8 cellular contexts compared by ENCODE assay signal in the genomic region with DNA sequence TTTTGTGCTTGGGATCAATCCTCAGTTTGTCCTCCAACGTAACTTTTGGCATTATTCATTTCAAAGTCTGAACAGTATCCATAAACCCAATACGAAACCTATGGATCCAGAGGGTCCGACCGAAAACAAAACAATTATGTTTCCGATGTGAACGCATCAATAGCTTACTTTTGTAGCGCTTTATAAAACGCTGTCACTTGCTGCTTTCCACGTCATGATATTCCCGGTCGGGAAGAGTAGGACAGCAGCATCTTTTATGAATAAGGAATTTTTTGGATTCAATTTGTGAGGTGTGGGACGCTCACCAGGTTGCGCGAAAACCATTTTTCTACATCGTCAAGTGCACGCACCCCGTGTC.
DNase-seq lines count a peak whose midpoint lies in the region; ATAC-seq, FAIRE-seq and TF ChIP-seq lines count a peak whose summit lies in the region.

No MANE protein-coding gene starts in this region.

- TF ChIP-seq EP300 in SK-N-SH (IDR thresholded peaks at IDR 0.05; ENCODE audit: borderline replicate concordance in 1 of 2, low read depth in 1 of 2, low read length in 1 of 2) = no peak

- TF ChIP-seq POLR2A in GM12891 (IDR thresholded peaks at IDR 0.05; ENCODE audit: low read depth, low read length) = no peak

- H3K9me2 ChIP-seq in SK-N-SH = no peaks in the 10 kb centered on the region

- H3K9ac ChIP-seq in SK-N-SH = peak overlapping the region; percentile 66

- DNase-seq in H7 (no peak), SK-N-SH (no peak), fibroblast of pulmonary artery (ENCODE audit: low read depth) (peak; percentile 9), skeletal muscle cell (ENCODE audit: low read depth) (no peak), GM12891 (ENCODE audit: insufficient read length, low spot score) (no peak), omental fat pad (ENCODE audit: low spot score) (no peak), NCI-H1930 (lab: John Stamatoyannopoulos, UW) (no peak)
- no peak for DNase-seq in stimulated activated CD4-positive, alpha-beta T cell treated with anti-CD3 and anti-CD28 coated beads, Interleukin-4, amount 100 ng/mL, for 4 hours

- 1% methylated on average over 17 of the region's 17 CpGs for WGBS in SK-N-SH (ENCODE audit: low lambda C conversion rate)

- ATAC-seq in omental fat pad (ENCODE audit: low FRiP score) = no peak

- H3F3A ChIP-seq in SK-N-SH (replicated peaks; ENCODE audit: insufficient read depth) = no peaks in the 10 kb centered on the region

- no peak for FAIRE-seq in GM12891 (lab: Jason Lieb, UNC)

- H3K36me3 ChIP-seq in H7 (replicated peaks; ENCODE audit: control insufficient read depth, insufficient read depth, low read length) (no peaks in the 10 kb centered on the region), SK-N-SH (replicated peaks in 1 of 2; ENCODE audit: control insufficient read depth in 1 of 2, insufficient read depth in 2 of 2, low read length in 1 of 2) (no peaks in the 10 kb centered on the region)

- peak overlapping the region; percentile 95 for H2AFZ ChIP-seq in SK-N-SH (ENCODE audit: low read depth)

- CTCF ChIA-PET in SK-N-SH (lab: Yijun Ruan, JAX) = interaction anchor here (0.7 to 3.5 kb wide), 6 partner anchors 10 to 468 kb away, joined by 3 to 13 read pairs (median 4); no protein-coding TSS in a partner anchor

- no peak for TF ChIP-seq RAD21 in SK-N-SH (IDR thresholded peaks at IDR 0.05; ENCODE audit: low read length)

- H4K20me1 ChIP-seq in SK-N-SH (ENCODE audit: insufficient read depth) = no peaks in the 10 kb centered on the region

- H3K4me3 ChIP-seq in H7 (ENCODE audit: insufficient read depth, low read depth, low read length) (peak overlapping the region; percentile 77), SK-N-SH (ENCODE audit: low read depth in 2 of 2, low read length in 1 of 2) (peak overlapping the region; percentile 79 to 94), fibroblast of pulmonary artery (replicated peaks; ENCODE audit: low read depth, low read length) (peak overlapping the region; percentile 85), skeletal muscle cell (ENCODE audit: low read depth, low read length) (peak overlapping the region; percentile 89)

- H3K27ac ChIP-seq in SK-N-SH (ENCODE audit: low read depth in 2 of 2, low read length in 1 of 2) = peak overlapping the region; percentile 81 to 82

- POLR2A ChIA-PET in SK-N-SH (lab: Yijun Ruan, JAX) = interaction anchor here (0.6 to 1.3 kb wide), 4 partner anchors 13 to 508 kb away, joined by 3 to 4 read pairs (median 3); no protein-coding TSS in a partner anchor

- peak overlapping the region; percentile 73 for H3K4me2 ChIP-seq in SK-N-SH

- H3K27me3 ChIP-seq in H7 (ENCODE audit: control insufficient read depth, insufficient read depth, low read length) (no peaks in the 10 kb centered on the region), SK-N-SH (ENCODE audit: insufficient read depth) (no peaks in the 10 kb centered on the region)

- peaks cover 22% of the 10 kb centered on the region for H3K79me2 ChIP-seq in SK-N-SH (ENCODE audit: insufficient read depth)

- peaks cover 0 to 4% of the 10 kb centered on the region in 2 experiments; a peak in 1 of 4 replicates for H3K4me1 ChIP-seq in SK-N-SH (ENCODE audit: control insufficient read depth in 1 of 2, insufficient read depth in 2 of 2, low read depth in 1 of 2, low read length in 1 of 2)

- TF ChIP-seq CTCF in SK-N-SH (IDR thresholded peaks at IDR 0.05) (no peak), fibroblast of pulmonary artery (IDR thresholded peaks at IDR 0.05; ENCODE audit: low read length, missing control alignments) (no peak), omental fat pad (IDR thresholded peaks at IDR 0.05) (no peak)

- H3K9me3 ChIP-seq in SK-N-SH = no peaks in the 10 kb centered on the region

TF ChIP-seq in SK-N-SH, 30 proteins besides CTCF, POLR2A, EP300 and RAD21 (continues in another document):
- no peak for TF ChIP-seq TEAD4 (IDR thresholded peaks at IDR 0.05; ENCODE audit: borderline replicate concordance, insufficient read depth)
- TF ChIP-seq, protein P1, sequence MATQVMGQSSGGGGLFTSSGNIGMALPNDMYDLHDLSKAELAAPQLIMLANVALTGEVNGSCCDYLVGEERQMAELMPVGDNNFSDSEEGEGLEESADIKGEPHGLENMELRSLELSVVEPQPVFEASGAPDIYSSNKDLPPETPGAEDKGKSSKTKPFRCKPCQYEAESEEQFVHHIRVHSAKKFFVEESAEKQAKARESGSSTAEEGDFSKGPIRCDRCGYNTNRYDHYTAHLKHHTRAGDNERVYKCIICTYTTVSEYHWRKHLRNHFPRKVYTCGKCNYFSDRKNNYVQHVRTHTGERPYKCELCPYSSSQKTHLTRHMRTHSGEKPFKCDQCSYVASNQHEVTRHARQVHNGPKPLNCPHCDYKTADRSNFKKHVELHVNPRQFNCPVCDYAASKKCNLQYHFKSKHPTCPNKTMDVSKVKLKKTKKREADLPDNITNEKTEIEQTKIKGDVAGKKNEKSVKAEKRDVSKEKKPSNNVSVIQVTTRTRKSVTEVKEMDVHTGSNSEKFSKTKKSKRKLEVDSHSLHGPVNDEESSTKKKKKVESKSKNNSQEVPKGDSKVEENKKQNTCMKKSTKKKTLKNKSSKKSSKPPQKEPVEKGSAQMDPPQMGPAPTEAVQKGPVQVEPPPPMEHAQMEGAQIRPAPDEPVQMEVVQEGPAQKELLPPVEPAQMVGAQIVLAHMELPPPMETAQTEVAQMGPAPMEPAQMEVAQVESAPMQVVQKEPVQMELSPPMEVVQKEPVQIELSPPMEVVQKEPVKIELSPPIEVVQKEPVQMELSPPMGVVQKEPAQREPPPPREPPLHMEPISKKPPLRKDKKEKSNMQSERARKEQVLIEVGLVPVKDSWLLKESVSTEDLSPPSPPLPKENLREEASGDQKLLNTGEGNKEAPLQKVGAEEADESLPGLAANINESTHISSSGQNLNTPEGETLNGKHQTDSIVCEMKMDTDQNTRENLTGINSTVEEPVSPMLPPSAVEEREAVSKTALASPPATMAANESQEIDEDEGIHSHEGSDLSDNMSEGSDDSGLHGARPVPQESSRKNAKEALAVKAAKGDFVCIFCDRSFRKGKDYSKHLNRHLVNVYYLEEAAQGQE (IDR thresholded peaks at IDR 0.05; ENCODE audit: low read depth, low read length) = no peak
- TF ChIP-seq RCOR1 (IDR thresholded peaks at IDR 0.05; ENCODE audit: low read length) = no peak
- no peak for TF ChIP-seq MXI1 (IDR thresholded peaks at IDR 0.05; ENCODE audit: low read depth, low read length)
- TF ChIP-seq, protein P2, sequence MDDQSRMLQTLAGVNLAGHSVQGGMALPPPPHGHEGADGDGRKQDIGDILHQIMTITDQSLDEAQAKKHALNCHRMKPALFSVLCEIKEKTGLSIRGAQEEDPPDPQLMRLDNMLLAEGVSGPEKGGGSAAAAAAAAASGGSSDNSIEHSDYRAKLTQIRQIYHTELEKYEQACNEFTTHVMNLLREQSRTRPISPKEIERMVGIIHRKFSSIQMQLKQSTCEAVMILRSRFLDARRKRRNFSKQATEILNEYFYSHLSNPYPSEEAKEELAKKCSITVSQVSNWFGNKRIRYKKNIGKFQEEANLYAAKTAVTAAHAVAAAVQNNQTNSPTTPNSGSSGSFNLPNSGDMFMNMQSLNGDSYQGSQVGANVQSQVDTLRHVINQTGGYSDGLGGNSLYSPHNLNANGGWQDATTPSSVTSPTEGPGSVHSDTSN (IDR thresholded peaks at IDR 0.05) = no peak
- no peak for TF ChIP-seq POLR2AphosphoS5 (IDR thresholded peaks at IDR 0.05; ENCODE audit: low read depth, low read length)

TF ChIP-seq in GM12891, 5 proteins besides CTCF, POLR2A, EP300 and RAD21:
- TF ChIP-seq PAX5 (IDR thresholded peaks at IDR 0.05; ENCODE audit: insufficient read depth, low read length, severe bottlenecking) (no peak), POLR2AphosphoS5 (IDR thresholded peaks at IDR 0.05; ENCODE audit: low read depth, low read length) (no peak)
